8 cellular contexts compared by ENCODE assay signal in the genomic region with DNA sequence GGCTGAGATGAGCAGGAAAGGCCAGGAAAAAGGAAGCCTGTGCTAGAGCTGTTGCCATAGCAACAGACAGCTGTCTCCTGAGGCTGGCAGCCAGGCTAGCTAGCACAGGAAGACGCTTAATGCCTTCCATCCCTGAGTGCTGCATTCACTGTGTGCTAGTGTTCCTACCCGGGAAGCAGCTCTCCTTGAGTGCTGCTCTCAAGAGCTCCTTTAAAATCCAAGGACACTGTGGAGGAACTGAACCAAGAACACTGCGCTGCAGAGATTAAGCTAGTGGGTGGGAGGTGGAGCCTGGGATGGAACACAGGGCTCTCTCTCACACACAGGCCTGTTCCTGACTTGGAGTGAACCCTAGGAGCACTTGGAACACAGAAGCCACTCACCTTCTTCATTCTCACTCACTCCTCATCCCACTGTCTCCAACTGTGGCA. TPM values are rescaled to one million over a fixed set of nuclear protein-coding genes. Genes with fewer than 3 reads are reported as not detected.
DNase-seq lines count a peak whose midpoint lies in the region; ATAC-seq, FAIRE-seq and TF ChIP-seq lines count a peak whose summit lies in the region.

No MANE protein-coding gene starts in this region.

- H3K79me1 ChIP-seq in trophoblast cell (ENCODE audit: low read length), result no peaks in the 10 kb centered on the region

- peak; percentile 10 for DNase-seq in GDM1 (lab: John Stamatoyannopoulos, UW)
- peak; percentile 47 for DNase-seq in NCI-H2227 (lab: John Stamatoyannopoulos, UW; ENCODE audit: unreplicated experiment)
- DNase-seq in bronchial epithelial cell (ENCODE audit: low read depth), result no peak
- DNase-seq in left lobe of liver (ENCODE audit: low spot score), result no peak
- no peak for DNase-seq in trophoblast cell

- no peak overlapping the region for H3K23ac ChIP-seq in trophoblast cell (ENCODE audit: low read length)

- H4K8ac ChIP-seq in trophoblast cell (ENCODE audit: low read depth, low read length), result no peak overlapping the region

- H3K4me1 ChIP-seq in trophoblast cell (ENCODE audit: control insufficient read depth in 1 of 2, insufficient read depth in 2 of 2, low read length in 2 of 2), result peaks cover 0 to 4% of the 10 kb centered on the region in 2 experiments

- H3K4ac ChIP-seq in trophoblast cell (ENCODE audit: low read depth, low read length), result no peak overlapping the region

- FAIRE-seq in bronchial epithelial cell (lab: Jason Lieb, UNC), result peak; percentile 58

- H3K4me3 ChIP-seq in bronchial epithelial cell (ENCODE audit: low read depth, low read length) (no peak overlapping the region), trophoblast cell (ENCODE audit: low read depth, low read length) (no peak overlapping the region)

- no peak overlapping the region for H3K9ac ChIP-seq in trophoblast cell (ENCODE audit: low read length)

- H3K36me3 ChIP-seq in bronchial epithelial cell (ENCODE audit: control insufficient read depth, insufficient read depth, low read length), result no peaks in the 10 kb centered on the region
- no peaks in the 10 kb centered on the region for H3K36me3 ChIP-seq in trophoblast cell (ENCODE audit: control insufficient read depth in 1 of 2, insufficient read depth in 2 of 2, low read length in 2 of 2)

- H2AK5ac ChIP-seq in trophoblast cell (ENCODE audit: low read length), result no peak overlapping the region

- no peak overlapping the region for H3K27ac ChIP-seq in trophoblast cell (ENCODE audit: low read depth, low read length)

- H2AFZ ChIP-seq in trophoblast cell (ENCODE audit: insufficient read depth, low read length, poor library complexity), result no peak overlapping the region

- H3K4me2 ChIP-seq in trophoblast cell (ENCODE audit: low read length), result no peak overlapping the region

- H3K9me3 ChIP-seq in trophoblast cell (ENCODE audit: insufficient read depth, low read depth, low read length), result no peaks in the 10 kb centered on the region

- H3K27me3 ChIP-seq in bronchial epithelial cell (ENCODE audit: control insufficient read depth, insufficient read depth, low read length) (peaks cover 1% of the 10 kb centered on the region), trophoblast cell (ENCODE audit: insufficient read depth, low read length) (no peaks in the 10 kb centered on the region)

- H4K91ac ChIP-seq in trophoblast cell (ENCODE audit: low read depth, low read length), result no peak overlapping the region

- H3K79me2 ChIP-seq in trophoblast cell (ENCODE audit: control insufficient read depth, insufficient read depth, low read length, poor library complexity), result no peaks in the 10 kb centered on the region

- no peak overlapping the region for H4K12ac ChIP-seq in trophoblast cell (ENCODE audit: low read depth, low read length)

- no peak overlapping the region for H3K18ac ChIP-seq in trophoblast cell (ENCODE audit: low read length)

- H3K14ac ChIP-seq in trophoblast cell (ENCODE audit: low read length), result no peak overlapping the region

- no peak for TF ChIP-seq CTCF in bronchial epithelial cell (IDR thresholded peaks at IDR 0.05; ENCODE audit: insufficient read depth, low read length, severe bottlenecking)

- H2BK12ac ChIP-seq in trophoblast cell (ENCODE audit: low read length), result no peak overlapping the region

- ATAC-seq in left lobe of liver, result peak; percentile 70
- no peak for ATAC-seq in GM21367 (IDR thresholded peaks at IDR 0.05; ENCODE audit: unreplicated experiment)
- no peak for ATAC-seq in esophagus mucosa
- no peak for ATAC-seq in HG03025 (IDR thresholded peaks at IDR 0.05; ENCODE audit: low FRiP score, unreplicated experiment)

- no peak overlapping the region for H2BK120ac ChIP-seq in trophoblast cell (ENCODE audit: insufficient read depth, low read length, poor library complexity)

- no CpG with 5 or more reads among the region's 3 CpGs for WGBS in trophoblast cell (ENCODE audit: extremely low coverage, insufficient coverage, insufficient read length)

- H2BK5ac ChIP-seq in trophoblast cell (ENCODE audit: low read depth, low read length, poor library complexity), result no peak overlapping the region

RNA-seq across cellular contexts. Expression of a gene that starts 53.5 kb away (rescaled TPM):
- total RNA-seq in bronchial epithelial cell, result 0.26 TPM in 1 of 2 replicates, not detected in the other
- 2.4 TPM for total RNA-seq in left lobe of liver
- total RNA-seq in esophagus mucosa, result 1.7 TPM
- polyA plus RNA-seq in trophoblast cell (2013), result 0.64 TPM in 2 replicates

Comparison
In these comparisons a context has a peak if more than half of its experiments do, and no peak if none do; other contexts are left out.
1. DNase-seq: peak in GDM1 (single experiment) and NCI-H2227 (single experiment); none in bronchial epithelial cell (single experiment), left lobe of liver (single experiment) and trophoblast cell (0 of 2).